8 cellular contexts compared by ENCODE assay signal in the genomic region with DNA sequence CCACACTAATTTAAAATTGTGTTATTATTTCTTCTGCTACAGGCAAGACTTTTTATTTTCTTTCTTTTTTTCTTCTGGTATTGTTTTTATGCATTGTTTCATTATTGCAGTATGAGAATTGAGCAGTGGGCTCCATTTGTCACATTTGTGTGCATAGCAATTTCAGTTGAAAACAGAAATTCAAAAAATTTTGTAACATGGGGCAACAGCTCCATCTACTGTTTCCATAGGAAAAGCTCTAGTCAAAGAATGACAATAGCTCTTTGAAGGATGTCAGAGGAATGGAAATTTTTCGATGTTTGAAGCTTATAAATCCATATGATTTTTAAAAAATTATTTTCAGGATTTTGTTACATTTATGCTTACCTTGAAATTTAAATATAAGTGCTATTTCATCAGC.
DNase-seq lines count a peak whose midpoint lies in the region; ATAC-seq and TF ChIP-seq lines count a peak whose summit lies in the region.

No MANE protein-coding gene starts in this region.

- H3K9me3 Mint-ChIP-seq in CD4-positive, alpha-beta T cell, result no peaks in the 10 kb centered on the region
- H3K9me3 Mint-ChIP-seq in activated B cell treated with CpG ODN at 0.5 μM for 24 hours, result no peaks in the 10 kb centered on the region

- no peaks in the 10 kb centered on the region for H4K20me1 ChIP-seq in MM.1S (ENCODE audit: insufficient read depth, low read length)

- H2AFZ ChIP-seq in MM.1S (ENCODE audit: low read length), result no peak overlapping the region

- intact Hi-C loops in CD4-positive, alpha-beta T cell (cut with DNase I, micrococcal nuclease), result loop anchor here (2.0 to 10.0 kb wide), 5 partner anchors 273 to 1766 kb away; a partner anchor contains a TSS
- intact Hi-C loops in activated B cell treated with CpG ODN at 0.5 μM for 24 hours (cut with micrococcal nuclease), result loop anchor here (1.0 to 2.0 kb wide), 4 partner anchors 273 to 1473 kb away; a partner anchor contains a TSS

- POLR2A ChIA-PET in CD4-positive, alpha-beta T cell (lab: Charles Lee), result interaction anchor here (0.5 kb wide), 1 partner anchor 1032 kb away, joined by 3 read pairs; no protein-coding TSS in a partner anchor
- POLR2A ChIA-PET in activated B cell treated with CpG ODN at 0.5 μM for 24 hours (lab: Charles Lee), result interaction anchor here (0.6 to 1.2 kb wide), 2 partner anchors 242 to 311 kb away, joined by 4 to 7 read pairs; a partner anchor contains a TSS

- H3K4me3 Mint-ChIP-seq in CD4-positive, alpha-beta T cell, result no peak overlapping the region
- H3K4me3 Mint-ChIP-seq in activated B cell treated with CpG ODN at 0.5 μM for 24 hours, result no peak overlapping the region

- 20 to 29% methylated on average over 1 of the region's 1 CpG for WGBS in upper lobe of left lung, 2 donors

- no peak for DNase-seq in CD4-positive, alpha-beta T cell
- DNase-seq in MM.1S (peak; percentile 57), activated B cell treated with CpG ODN at 0.5 μM for 24 hours (no peak), upper lobe of left lung (no peak)
- no peak for DNase-seq in activated CD4-positive, alpha-beta T cell treated with anti-CD3 and anti-CD28 coated beads, Interleukin-2, amount 50 U/mL, for 1 hour

- no peak overlapping the region for H3K4me3 ChIP-seq in MM.1S (ENCODE audit: low read length)
- no peak overlapping the region for H3K4me3 ChIP-seq in iPS-20b (ENCODE audit: low read length)
- no peak overlapping the region for H3K4me3 ChIP-seq in upper lobe of left lung

- TF ChIP-seq EP300 in upper lobe of left lung (IDR thresholded peaks at IDR 0.05), result no peak

- no peak overlapping the region for H3K4me2 ChIP-seq in MM.1S (ENCODE audit: low read depth, low read length)

- H3K36me3 ChIP-seq in MM.1S (replicated peaks; ENCODE audit: insufficient read depth, low read length) (no peaks in the 10 kb centered on the region), iPS-20b (ENCODE audit: insufficient read depth, low read depth, low read length) (no peaks in the 10 kb centered on the region), upper lobe of left lung (no peaks in the 10 kb centered on the region)

- peak; percentile 77 for TF ChIP-seq CTCF in CD4-positive, alpha-beta T cell (IDR thresholded peaks at IDR 0.05)
- TF ChIP-seq CTCF in MM.1S (IDR thresholded peaks at IDR 0.05; ENCODE audit: low read length) (peak; percentile 66), activated B cell treated with CpG ODN at 0.5 μM for 24 hours (IDR thresholded peaks at IDR 0.05) (peak; percentile 80), upper lobe of left lung (IDR thresholded peaks at IDR 0.05) (peak in 5 of 6 experiments; percentile 38 to 61 (median 43))

- H3K9ac ChIP-seq in MM.1S (ENCODE audit: low read length), result no peak overlapping the region
- no peak overlapping the region for H3K9ac ChIP-seq in iPS-20b (ENCODE audit: low read depth, low read length)

- no peaks in the 10 kb centered on the region for H3K36me3 Mint-ChIP-seq in CD4-positive, alpha-beta T cell (ENCODE audit: low read depth)
- H3K36me3 Mint-ChIP-seq in activated B cell treated with CpG ODN at 0.5 μM for 24 hours (ENCODE audit: low read depth), result peaks cover 35% of the 10 kb centered on the region

- H3K27ac Mint-ChIP-seq in CD4-positive, alpha-beta T cell, result no peak overlapping the region
- no peak overlapping the region for H3K27ac Mint-ChIP-seq in activated B cell treated with CpG ODN at 0.5 μM for 24 hours

- no peaks in the 10 kb centered on the region for H3K9me2 ChIP-seq in MM.1S (replicated peaks; ENCODE audit: insufficient read depth, low read length)

- no peak for TF ChIP-seq POLR2A in upper lobe of left lung (IDR thresholded peaks at IDR 0.05)

- no peaks in the 10 kb centered on the region for H3F3A ChIP-seq in MM.1S (ENCODE audit: insufficient read depth, low read length)

- no peak for ATAC-seq in CD4-positive, alpha-beta T cell (ENCODE audit: poor library complexity)
- ATAC-seq in GM18868 (IDR thresholded peaks at IDR 0.05; ENCODE audit: unreplicated experiment) (peak; percentile 44), activated B cell treated with CpG ODN at 0.5 μM for 24 hours (ENCODE audit: low read depth) (no peak), upper lobe of left lung (ENCODE audit: low FRiP score in 2 of 2) (no peak), GM19397 (IDR thresholded peaks at IDR 0.05; ENCODE audit: unreplicated experiment) (no peak)

- CTCF ChIA-PET in CD4-positive, alpha-beta T cell (lab: Charles Lee), result interaction anchor here (0.8 to 1.5 kb wide), 2 partner anchors 9 to 12 kb away, joined by 3 to 4 read pairs; no protein-coding TSS in a partner anchor
- CTCF ChIA-PET in activated B cell treated with CpG ODN at 0.5 μM for 24 hours (lab: Charles Lee), result interaction anchor here (0.8 to 4.5 kb wide), 23 partner anchors 9 to 1765 kb away, joined by 3 to 39 read pairs (median 4); a partner anchor contains a TSS

- no peaks in the 10 kb centered on the region for H3K4me1 ChIP-seq in MM.1S (ENCODE audit: low read length)
- peaks cover 7% of the 10 kb centered on the region for H3K4me1 ChIP-seq in iPS-20b (ENCODE audit: insufficient read depth, low read length)
- H3K4me1 ChIP-seq in upper lobe of left lung, result no peaks in the 10 kb centered on the region

- H3K27me3 ChIP-seq in CD4-positive, alpha-beta T cell (ENCODE audit: control insufficient read depth, insufficient read depth, low read length), result peaks cover 7% of the 10 kb centered on the region
- H3K27me3 ChIP-seq in MM.1S (replicated peaks; ENCODE audit: insufficient read depth, low read length) (no peaks in the 10 kb centered on the region), iPS-20b (ENCODE audit: insufficient read depth, low read length) (no peaks in the 10 kb centered on the region), upper lobe of left lung (no peaks in the 10 kb centered on the region)

- no peaks in the 10 kb centered on the region for H3K9me3 ChIP-seq in CD4-positive, alpha-beta T cell (ENCODE audit: control insufficient read depth, low read length)
- H3K9me3 ChIP-seq in MM.1S (replicated peaks; ENCODE audit: insufficient read depth, low read length), result no peaks in the 10 kb centered on the region
- no peaks in the 10 kb centered on the region for H3K9me3 ChIP-seq in iPS-20b (ENCODE audit: insufficient read depth, low read depth, low read length)
- H3K9me3 ChIP-seq in upper lobe of left lung, result no peaks in the 10 kb centered on the region

- no peaks in the 10 kb centered on the region for H3K4me1 Mint-ChIP-seq in CD4-positive, alpha-beta T cell (ENCODE audit: low read depth)
- peaks cover 8% of the 10 kb centered on the region for H3K4me1 Mint-ChIP-seq in activated B cell treated with CpG ODN at 0.5 μM for 24 hours

- peaks cover 17% of the 10 kb centered on the region for H3K27me3 Mint-ChIP-seq in CD4-positive, alpha-beta T cell
- no peaks in the 10 kb centered on the region for H3K27me3 Mint-ChIP-seq in activated B cell treated with CpG ODN at 0.5 μM for 24 hours

- H3K79me2 ChIP-seq in MM.1S (ENCODE audit: low read length), result no peaks in the 10 kb centered on the region

- H3K27ac ChIP-seq in CD4-positive, alpha-beta T cell (ENCODE audit: low read depth, low read length), result no peak overlapping the region
- H3K27ac ChIP-seq in MM.1S (ENCODE audit: low read length) (no peak overlapping the region), iPS-20b (ENCODE audit: low read length) (peak overlapping the region; percentile 64), upper lobe of left lung (no peak overlapping the region)
